ENCODE assay signal across 23 cellular contexts in genomic region chr6:85628353-85628752, GRCh38. TPM values are rescaled to one million over a fixed set of nuclear protein-coding genes. Genes with fewer than 3 reads are reported as not detected.
DNase-seq lines count a peak whose midpoint lies in the region; ATAC-seq and TF ChIP-seq lines count a peak whose summit lies in the region.
"Had no signal": no experiment of that assay in that cellular context is flagged by ENCODE, and none has a peak within 500 bp of the region (broad histone marks: within the 10 kb centered on the region; RNA-seq: fewer than 3 reads in every experiment).

No MANE protein-coding gene starts in this region.

- TF ChIP-seq CTCF in NB4 (IDR thresholded peaks at IDR 0.05; ENCODE audit: low read depth, low read length) (no peak), glutamatergic neuron (IDR thresholded peaks at IDR 0.05; ENCODE audit: partially characterized antibody, unreplicated experiment) (no peak)

- no peaks in the 10 kb centered on the region for H3K9me3 ChIP-seq in right cardiac atrium (ENCODE audit: control insufficient read depth, low read length)
- H3K9me3 ChIP-seq: BLaER1 treated with 17β-estradiol and CSF1 and Interleukin-3, amounts not matched to agents 10 nM and 100 nM; gastrocnemius medialis; HAP-1; lower lobe of right lung had no signal

- no peaks in the 10 kb centered on the region for H3K27me3 ChIP-seq in right cardiac atrium (ENCODE audit: control insufficient read depth, insufficient read depth)
- H3K27me3 ChIP-seq: BLaER1 treated with 17β-estradiol and CSF1 and Interleukin-3, amounts not matched to agents 10 nM and 100 nM; gastrocnemius medialis had no signal

- H3K4me1 ChIP-seq in right cardiac atrium (ENCODE audit: control insufficient read depth, insufficient read depth, low read length): no peaks in the 10 kb centered on the region
- H3K4me1 ChIP-seq: BLaER1 treated with 17β-estradiol and CSF1 and Interleukin-3, amounts not matched to agents 10 nM and 100 nM had no signal

- no peaks in the 10 kb centered on the region for H3K27me3 Mint-ChIP-seq in glutamatergic neuron (ENCODE audit: unreplicated experiment)
- no peaks in the 10 kb centered on the region for H3K27me3 Mint-ChIP-seq in stimulated activated memory B cell treated with anti-CD40 and anti-IgM and Interleukin-4, amounts not matched to agents 10 μg/mL and 1 μg/mL and 100 μg/mL, for 72 hours
- H3K27me3 Mint-ChIP-seq: dendritic cell treated with granulocyte-macrophage colony-stimulating factor and Interleukin-4, amounts not matched to agents 40 ng/mL and 50 ng/mL, for 4 days; IgD-negative memory B cell had no signal

- no peak for TF ChIP-seq POLR2A in NB4 (IDR thresholded peaks at IDR 0.05; ENCODE audit: extremely low read depth, insufficient read length)

- DNase-seq in left ventricle myocardium superior: no peak
- no peak for DNase-seq in right cardiac atrium
- no peak for DNase-seq in NB4 (ENCODE audit: low read depth)
- DNase-seq in glutamatergic neuron: no peak
- DNase-seq: activated CD4-positive, alpha-beta T cell treated with anti-CD3 and anti-CD28 coated beads for 48 hours; activated CD8-positive, alpha-beta memory T cell treated with anti-CD3 and anti-CD28 coated beads, Interleukin-2, amount 50 U/mL, for 4 hours; activated gamma-delta T cell treated with Interleukin-2 at 50 U/mL for 16 hours; aorta; gastrocnemius medialis; hypothalamus; lower lobe of right lung; NCI-H1105 treated with DMSO at 0.1 percent for 48 hours; NCI-H2029; NCI-H2227 treated with DMSO at 0.1 percent for 48 hours; RPMI8226 had no signal

- H3K4me3 ChIP-seq in right cardiac atrium (ENCODE audit: low read length) (no peak overlapping the region), NB4 (ENCODE audit: low read depth, low read length) (peak overlapping the region; percentile 12)
- H3K4me3 ChIP-seq: BLaER1 treated with 17β-estradiol and CSF1 and Interleukin-3, amounts not matched to agents 10 nM and 100 nM; gastrocnemius medialis; HAP-1; lower lobe of right lung; skin epidermis had no signal

- H3K4me3 Mint-ChIP-seq in glutamatergic neuron (ENCODE audit: unreplicated experiment): no peak overlapping the region
- no peak overlapping the region for H3K4me3 Mint-ChIP-seq in stimulated activated memory B cell treated with anti-CD40 and anti-IgM and Interleukin-4, amounts not matched to agents 10 μg/mL and 1 μg/mL and 100 μg/mL, for 72 hours
- H3K4me3 Mint-ChIP-seq: dendritic cell treated with granulocyte-macrophage colony-stimulating factor and Interleukin-4, amounts not matched to agents 40 ng/mL and 50 ng/mL, for 4 days; IgD-negative memory B cell had no signal

- peaks cover 3% of the 10 kb centered on the region for H3K9me3 Mint-ChIP-seq in glutamatergic neuron (ENCODE audit: unreplicated experiment)
- no peaks in the 10 kb centered on the region for H3K9me3 Mint-ChIP-seq in stimulated activated memory B cell treated with anti-CD40 and anti-IgM and Interleukin-4, amounts not matched to agents 10 μg/mL and 1 μg/mL and 100 μg/mL, for 72 hours
- H3K9me3 Mint-ChIP-seq: dendritic cell treated with granulocyte-macrophage colony-stimulating factor and Interleukin-4, amounts not matched to agents 40 ng/mL and 50 ng/mL, for 4 days; IgD-negative memory B cell had no signal

- 58% methylated on average over 1 of the region's 1 CpG for WGBS in right cardiac atrium

- intact Hi-C loops in left ventricle myocardium superior (cut with micrococcal nuclease): no loop called here
- intact Hi-C loops in right cardiac atrium (cut with DNase I): no loop called here

- H3K36me3 Mint-ChIP-seq in glutamatergic neuron (ENCODE audit: unreplicated experiment): peaks cover 8% of the 10 kb centered on the region
- H3K36me3 Mint-ChIP-seq in stimulated activated memory B cell treated with anti-CD40 and anti-IgM and Interleukin-4, amounts not matched to agents 10 μg/mL and 1 μg/mL and 100 μg/mL, for 72 hours: peaks cover 61% of the 10 kb centered on the region

- peak overlapping the region; percentile 67 for H3K27ac Mint-ChIP-seq in glutamatergic neuron (ENCODE audit: unreplicated experiment)
- peak overlapping the region; percentile 35 for H3K27ac Mint-ChIP-seq in stimulated activated memory B cell treated with anti-CD40 and anti-IgM and Interleukin-4, amounts not matched to agents 10 μg/mL and 1 μg/mL and 100 μg/mL, for 72 hours
- H3K27ac Mint-ChIP-seq: dendritic cell treated with granulocyte-macrophage colony-stimulating factor and Interleukin-4, amounts not matched to agents 40 ng/mL and 50 ng/mL, for 4 days had no signal

- peaks cover 1% of the 10 kb centered on the region for H3K4me1 Mint-ChIP-seq in glutamatergic neuron (ENCODE audit: low read depth, unreplicated experiment)
- peaks cover 44% of the 10 kb centered on the region for H3K4me1 Mint-ChIP-seq in stimulated activated memory B cell treated with anti-CD40 and anti-IgM and Interleukin-4, amounts not matched to agents 10 μg/mL and 1 μg/mL and 100 μg/mL, for 72 hours

- ATAC-seq in left ventricle myocardium superior (peak; percentile 44), right cardiac atrium (no peak), HG02610 (IDR thresholded peaks at IDR 0.05; ENCODE audit: unreplicated experiment) (no peak), HG03108 (IDR thresholded peaks at IDR 0.05; ENCODE audit: unreplicated experiment) (no peak)
- ATAC-seq in stimulated activated memory B cell treated with anti-CD40 and anti-IgM and Interleukin-4, amounts not matched to agents 10 μg/mL and 1 μg/mL and 100 μg/mL, for 72 hours: no peak
- ATAC-seq: gastrocnemius medialis had no signal

- H3K27ac ChIP-seq in right cardiac atrium (ENCODE audit: low read length): no peak overlapping the region
- H3K27ac ChIP-seq: BLaER1 treated with 17β-estradiol and CSF1 and Interleukin-3, amounts not matched to agents 10 nM and 100 nM; lower lobe of right lung; skin epidermis had no signal

RNA-seq across cellular contexts. Expression of gene SYNCRIP, which starts 14.3 kb away (rescaled TPM):
- total RNA-seq in left ventricle myocardium superior (62.2 TPM), right cardiac atrium (10 to 100 TPM; 60.8 to 89.5 (median 65.7) TPM), glutamatergic neuron (ENCODE audit: unreplicated experiment) (93.6 TPM)
- polyA plus RNA-seq in right cardiac atrium: 31.7 TPM

RNA-seq across cellular contexts. Expression of gene SNX14, which starts 34.7 kb away (rescaled TPM):
- 28.8 TPM for total RNA-seq in left ventricle myocardium superior
- 10 to 100 TPM; 35.5 to 42.2 (median 39.9) TPM for total RNA-seq in right cardiac atrium
- 45.9 TPM for polyA plus RNA-seq in right cardiac atrium
- total RNA-seq in glutamatergic neuron (ENCODE audit: unreplicated experiment): 73.6 TPM
